In genomic region chr2:40103163-40103562, GRCh38 we compare ENCODE assay signal across 17 cellular contexts.
A peak's percentile ranks its signal among the peaks of the same experiment; 100 is the strongest.
DNase-seq lines count a peak whose midpoint lies in the region; ATAC-seq, FAIRE-seq and TF ChIP-seq lines count a peak whose summit lies in the region.
"Had no signal": no experiment of that assay in that cellular context is flagged by ENCODE, and none has a peak within 500 bp of the region (broad histone marks: within the 10 kb centered on the region; RNA-seq: fewer than 3 reads in every experiment).

No MANE protein-coding gene starts in this region.

- H3K27ac ChIP-seq in brain microvascular endothelial cell (peak overlapping the region; percentile 82), keratinocyte (ENCODE audit: control insufficient read depth, insufficient read depth, low read length) (no peak overlapping the region)

- H3K9me3 ChIP-seq in keratinocyte (ENCODE audit: control insufficient read depth, low read depth, low read length), result no peaks in the 10 kb centered on the region

- no peak for TF ChIP-seq CTCF in AG10803 (conservative IDR thresholded peaks at IDR 0.05; ENCODE audit: low read length)
- TF ChIP-seq CTCF in HFFc6 (IDR thresholded peaks at IDR 0.05), result no peak
- TF ChIP-seq CTCF in brain microvascular endothelial cell (IDR thresholded peaks at IDR 0.05; ENCODE audit: low read depth, low read length, missing control alignments), result no peak
- TF ChIP-seq CTCF in keratinocyte (optimal IDR thresholded peaks at IDR 0.05 in 1 of 3, IDR thresholded peaks at IDR 0.05 in 1 of 3, conservative IDR thresholded peaks at IDR 0.05 in 1 of 3; ENCODE audit: extremely low read depth in 1 of 3, insufficient read depth in 2 of 3, low read length in 3 of 3), result no peak

- dilution Hi-C loops in keratinocyte (cut with MboI; ENCODE audit: extremely low pct_ligation_motif_present, low sequenced_read_pairs), result no loop called here

- no peak overlapping the region for H3K9ac ChIP-seq in keratinocyte (ENCODE audit: control insufficient read depth, extremely low read depth, insufficient read depth, low read length)

- H3K27me3 Mint-ChIP-seq in HFFc6 (ENCODE audit: insufficient read depth), result no peaks in the 10 kb centered on the region
- H3K27me3 Mint-ChIP-seq: central memory CD8-positive, alpha-beta T cell had no signal

- peaks cover 88% of the 10 kb centered on the region for H3K4me1 Mint-ChIP-seq in HFFc6 (ENCODE audit: low read depth)
- H3K4me1 Mint-ChIP-seq: CD4-positive, CD25-positive, alpha-beta regulatory T cell; central memory CD8-positive, alpha-beta T cell had no signal

- in situ Hi-C loops in brain microvascular endothelial cell (cut with HindIII; ENCODE audit: low pct_ligation_motif_present, low sequenced_read_pairs), result no loop called here

- H3K4me2 ChIP-seq in keratinocyte (ENCODE audit: control insufficient read depth, extremely low read depth, insufficient read depth, low read depth, low read length), result no peak overlapping the region

- peak; percentile 61 for FAIRE-seq in keratinocyte (lab: Jason Lieb, UNC)

- H3K36me3 ChIP-seq in brain microvascular endothelial cell (replicated peaks) (no peaks in the 10 kb centered on the region), keratinocyte (ENCODE audit: control insufficient read depth in 2 of 2, extremely low read depth in 1 of 2, insufficient read depth in 2 of 2, low read length in 2 of 2) (no peaks in the 10 kb centered on the region)

- H3K79me2 ChIP-seq in keratinocyte (ENCODE audit: control insufficient read depth, insufficient read depth, low read length), result no peaks in the 10 kb centered on the region

- H2AFZ ChIP-seq in keratinocyte (ENCODE audit: control insufficient read depth, low read length), result peak overlapping the region; percentile 16

- H3K9me3 Mint-ChIP-seq in HFFc6, result no peaks in the 10 kb centered on the region
- H3K9me3 Mint-ChIP-seq: activated T-helper 2 cell treated with anti-CD3 and anti-CD28 coated beads, Interferon-gamma antibody, Interleukin-2, Interleukin-4, amounts not matched to agents 10 μg/mL and 5 μg/mL and 100 μg/mL, durations not matched to agents 14 hours and 24 hours and 36 hours; CD4-positive, CD25-positive, alpha-beta regulatory T cell; nephron progenitor cell; stimulated activated naive CD8-positive, alpha-beta T cell treated with anti-CD3 and anti-CD28 coated beads, Interleukin-15, Interleukin-2, amounts not matched to agents 100 ng/mL and 50 ng/mL, for 24 hours had no signal

- peak overlapping the region; percentile 92 for H3K27ac Mint-ChIP-seq in HFFc6
- H3K27ac Mint-ChIP-seq: activated CD4-positive, alpha-beta T cell treated with anti-CD3 and anti-CD28 coated beads for 36 hours; activated T-helper 2 cell treated with anti-CD3 and anti-CD28 coated beads, Interferon-gamma antibody, Interleukin-2, Interleukin-4, amounts not matched to agents 10 μg/mL and 5 μg/mL and 100 μg/mL, durations not matched to agents 14 hours and 24 hours and 36 hours; CD4-positive, CD25-positive, alpha-beta regulatory T cell; nephron progenitor cell; stimulated activated naive CD8-positive, alpha-beta T cell treated with anti-CD3 and anti-CD28 coated beads, Interleukin-15, Interleukin-2, amounts not matched to agents 100 ng/mL and 50 ng/mL, for 24 hours had no signal

- no peak for ATAC-seq in left lobe of liver
- ATAC-seq: activated CD4-positive, alpha-beta T cell treated with anti-CD3 and anti-CD28 coated beads for 36 hours had no signal

- DNase-seq in AG10803 (ENCODE audit: low read depth) (peak; percentile 95), HFFc6 (peak; percentile 71), brain microvascular endothelial cell (no peak), keratinocyte (ENCODE audit: low read depth, low spot score) (no peak), LoVo (ENCODE audit: low spot score) (no peak), left lobe of liver (ENCODE audit: low spot score) (no peak), NCI-H526 (lab: John Stamatoyannopoulos, UW) (no peak), NCI-H774 (lab: John Stamatoyannopoulos, UW) (no peak)
- DNase-seq: activated CD4-positive, alpha-beta T cell treated with anti-CD3 and anti-CD28 coated beads for 36 hours; CD4-positive, CD25-positive, alpha-beta regulatory T cell; foreskin melanocyte; NCI-H69; nephron progenitor cell; stimulated activated CD4-positive, alpha-beta T cell treated with anti-CD3 and anti-CD28 coated beads, Interleukin-4, amount 100 ng/mL, for 4 hours had no signal

- H3K4me3 Mint-ChIP-seq in HFFc6, result peak overlapping the region; percentile 63
- H3K4me3 Mint-ChIP-seq: activated CD4-positive, alpha-beta T cell treated with anti-CD3 and anti-CD28 coated beads for 36 hours; CD4-positive, CD25-positive, alpha-beta regulatory T cell; central memory CD8-positive, alpha-beta T cell; nephron progenitor cell; stimulated activated naive CD8-positive, alpha-beta T cell treated with anti-CD3 and anti-CD28 coated beads, Interleukin-15, Interleukin-2, amounts not matched to agents 100 ng/mL and 50 ng/mL, for 24 hours had no signal

- H4K20me1 ChIP-seq in keratinocyte (ENCODE audit: control insufficient read depth, extremely low read depth, insufficient read depth, low read length), result no peaks in the 10 kb centered on the region

- H3K9me1 ChIP-seq in keratinocyte (ENCODE audit: control insufficient read depth, extremely low read depth, insufficient read depth, low read length), result no peaks in the 10 kb centered on the region

- peaks cover 17% of the 10 kb centered on the region for H3K4me1 ChIP-seq in keratinocyte (ENCODE audit: control insufficient read depth, extremely low read depth, insufficient read depth, low read length)

- peaks cover 21% of the 10 kb centered on the region for H3K36me3 Mint-ChIP-seq in HFFc6 (ENCODE audit: low read depth)
- H3K36me3 Mint-ChIP-seq: CD4-positive, CD25-positive, alpha-beta regulatory T cell had no signal

- H3K4me3 ChIP-seq in AG10803 (ENCODE audit: low read length) (no peak overlapping the region), brain microvascular endothelial cell (ENCODE audit: low read depth, low read length) (no peak overlapping the region), keratinocyte (ENCODE audit: control insufficient read depth in 2 of 3, extremely low read depth in 1 of 3, insufficient read depth in 2 of 3, low read depth in 1 of 3, low read length in 3 of 3) (no peak overlapping the region)

- no peaks in the 10 kb centered on the region for H3K27me3 ChIP-seq in brain microvascular endothelial cell (replicated peaks)
- H3K27me3 ChIP-seq in keratinocyte (ENCODE audit: control insufficient read depth, extremely low read depth, insufficient read depth, low read length), result no peaks in the 10 kb centered on the region

Comparison
In these comparisons a context has a peak if more than half of its experiments do, and no peak if none do; other contexts are left out.
1. DNase-seq: peak in AG10803 (single experiment) and HFFc6 (single experiment); none in brain microvascular endothelial cell (single experiment), keratinocyte (single experiment), LoVo (single experiment), left lobe of liver (single experiment), NCI-H526 (0 of 2) and NCI-H774 (single experiment).